ENCODE assay signal across 24 cellular contexts in the genomic region with DNA sequence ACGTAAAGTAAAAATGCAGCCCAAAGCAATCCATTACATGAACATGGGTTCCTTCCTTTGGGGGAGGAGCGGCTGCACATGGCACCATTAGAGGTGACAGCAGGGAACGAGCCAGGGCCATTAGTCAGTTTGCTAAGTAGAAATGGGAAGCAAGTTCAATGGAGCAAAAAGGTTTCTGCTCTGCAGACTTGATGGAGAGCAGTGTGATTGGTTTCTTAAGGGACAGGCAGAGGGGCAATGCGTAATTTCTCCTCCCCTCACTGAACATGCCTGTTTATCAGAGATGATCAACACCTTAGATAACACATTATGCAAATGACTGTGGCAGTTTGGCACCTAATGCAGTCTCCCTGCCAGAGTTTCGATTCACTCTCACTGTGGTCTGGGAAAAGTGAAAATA.
DNase-seq lines count a peak whose midpoint lies in the region; ATAC-seq, FAIRE-seq and TF ChIP-seq lines count a peak whose summit lies in the region.
"Had no signal": no experiment of that assay in that cellular context is flagged by ENCODE, and none has a peak within 500 bp of the region (broad histone marks: within the 10 kb centered on the region; RNA-seq: fewer than 3 reads in every experiment).

No MANE protein-coding gene starts in this region.

- H2AFZ ChIP-seq in OCI-LY3 (ENCODE audit: low read depth, low read length) (no peak overlapping the region), H1 (ENCODE audit: low read length) (no peak overlapping the region)

- ATAC-seq in pancreas (peak in 3 of 4 donors; percentile 35 to 60 (median 41)), HG03378 (IDR thresholded peaks at IDR 0.05; ENCODE audit: unreplicated experiment) (no peak), mucosa of descending colon (no peak)
- ATAC-seq: activated T-cell treated with anti-CD3 and anti-CD28 coated beads, Interleukin-2, amount 50 U/mL, for 72 hours; left cardiac atrium; naive thymus-derived CD4-positive, alpha-beta T cell; sciatic nerve; stimulated activated naive CD8-positive, alpha-beta T cell treated with anti-CD3 and anti-CD28 coated beads, Interleukin-15, Interleukin-2, amounts not matched to agents 100 U/mL and 50 U/mL, for 24 hours; T-helper 17 cell had no signal

- H3K4me2 ChIP-seq in OCI-LY3 (ENCODE audit: low read length) (peak overlapping the region; percentile 33), H1 (ENCODE audit: insufficient read depth in 1 of 2, low read depth in 2 of 2, low read length in 2 of 2) (no peak overlapping the region)

- no peak overlapping the region; the same call in 1 of the 2 replicates for H2BK15ac ChIP-seq in H1 (ENCODE audit: low read length)

- no peak for TF ChIP-seq RAD21 in H1 (IDR thresholded peaks at IDR 0.05 in 1 of 2, conservative IDR thresholded peaks at IDR 0.05 in 1 of 2; ENCODE audit: low read depth in 2 of 2, low read length in 2 of 2)

- TF ChIP-seq EP300 in H1 (IDR thresholded peaks at IDR 0.05; ENCODE audit: borderline replicate concordance in 1 of 2, low read depth in 2 of 2, low read length in 2 of 2): no peak

- no peak overlapping the region for H4K91ac ChIP-seq in H1 (replicated peaks; ENCODE audit: insufficient read length, low read length)

- H2AK5ac ChIP-seq in H1 (ENCODE audit: low read depth, low read length): no peak overlapping the region

- no peak overlapping the region for H3K9ac ChIP-seq in OCI-LY3 (ENCODE audit: low read length)
- H3K9ac ChIP-seq in H1 (replicated peaks in 1 of 4; ENCODE audit: extremely low read depth in 1 of 4, low read depth in 3 of 4, low read length in 3 of 4): no peak overlapping the region

- TF ChIP-seq POLR2A in H1 (IDR thresholded peaks at IDR 0.05; ENCODE audit: control extremely low read depth in 1 of 2, low read depth in 2 of 2, low read length in 2 of 2): no peak

- peak overlapping the region; percentile 76; the same call in 1 of the 2 replicates for H2BK12ac ChIP-seq in H1 (ENCODE audit: low read depth, low read length)

- no peak overlapping the region for H2BK20ac ChIP-seq in H1 (ENCODE audit: low read length)

- no peak overlapping the region for H3K4ac ChIP-seq in H1 (replicated peaks; ENCODE audit: insufficient read length, low read depth, low read length)

- H2BK5ac ChIP-seq in H1 (ENCODE audit: low read depth, low read length): no peak overlapping the region; the same call in 1 of the 2 replicates

- no peak for FAIRE-seq in H1 (lab: Jason Lieb, UNC)
- FAIRE-seq in pancreas (lab: Jason Lieb, UNC): no peak

- H3K36me3 ChIP-seq in OCI-LY3 (replicated peaks; ENCODE audit: low read depth, low read length) (no peaks in the 10 kb centered on the region), H1 (ENCODE audit: control insufficient read depth in 2 of 4, insufficient read depth in 4 of 4, low read length in 3 of 4) (peaks cover 0 to 16% (median 9%) of the 10 kb centered on the region in 4 experiments; a peak in 4 of 8 replicates), pancreas (no peaks in the 10 kb centered on the region), mucosa of descending colon (ENCODE audit: low read depth) (no peaks in the 10 kb centered on the region)

- intact Hi-C loops in pancreas (cut with DNase I) (no loop called here), mucosa of descending colon (cut with DNase I, micrococcal nuclease) (no loop called here)

- no peaks in the 10 kb centered on the region for H4K20me1 ChIP-seq in OCI-LY3 (ENCODE audit: insufficient read depth, low read length)
- H4K20me1 ChIP-seq in H1 (replicated peaks in 1 of 2; ENCODE audit: control insufficient read depth in 1 of 2, insufficient read depth in 2 of 2, low read length in 2 of 2): no peaks in the 10 kb centered on the region

- H3K27me3 ChIP-seq in OCI-LY3 (ENCODE audit: low read depth, low read length): no peaks in the 10 kb centered on the region
- no peaks in the 10 kb centered on the region for H3K27me3 ChIP-seq in H1 (replicated peaks in 1 of 4; ENCODE audit: control insufficient read depth in 3 of 4, extremely low read depth in 1 of 4, insufficient read depth in 3 of 4, low read length in 3 of 4)
- no peaks in the 10 kb centered on the region for H3K27me3 ChIP-seq in pancreas
- H3K27me3 ChIP-seq: dorsolateral prefrontal cortex had no signal

- no peaks in the 10 kb centered on the region for H3K79me1 ChIP-seq in H1 (ENCODE audit: low read depth, low read length)

- no peak overlapping the region for H2BK120ac ChIP-seq in H1 (replicated peaks; ENCODE audit: low read depth, low read length)

- H3K9me3 ChIP-seq in OCI-LY3 (ENCODE audit: insufficient read depth, low read length): no peaks in the 10 kb centered on the region
- peaks cover 3 to 12% of the 10 kb centered on the region in 2 experiments; a peak in 3 of 4 replicates for H3K9me3 ChIP-seq in H1 (ENCODE audit: insufficient read depth in 2 of 2, low read depth in 1 of 2, low read length in 1 of 2)
- H3K9me3 ChIP-seq in pancreas: no peaks in the 10 kb centered on the region
- H3K9me3 ChIP-seq in mucosa of descending colon: no peaks in the 10 kb centered on the region

- CTCF ChIA-PET in H1 (lab: Charles Lee; ENCODE audit: partially characterized antibody): interaction anchor here (1.2 to 1.9 kb wide), 2 partner anchors 13 to 286 kb away, joined by 3 to 8 read pairs; no protein-coding TSS in a partner anchor

- no peak overlapping the region for H3K27ac ChIP-seq in OCI-LY3 (ENCODE audit: low read length)
- no peak overlapping the region for H3K27ac ChIP-seq in H1 (ENCODE audit: low read depth, low read length)
- no peak overlapping the region for H3K27ac ChIP-seq in pancreas
- H3K27ac ChIP-seq: dorsolateral prefrontal cortex had no signal

- no peak overlapping the region for H3K23ac ChIP-seq in H1 (ENCODE audit: insufficient read length)

- H3K79me2 ChIP-seq in OCI-LY3 (ENCODE audit: low read length) (no peaks in the 10 kb centered on the region), H1 (ENCODE audit: control insufficient read depth in 1 of 2, insufficient read depth in 2 of 2, low read length in 2 of 2) (no peaks in the 10 kb centered on the region)

- POLR2A ChIA-PET in H1 (lab: Charles Lee; ENCODE audit: partially characterized antibody): no interaction called here

- DNase-seq in ELF-1 (ENCODE audit: low read depth, low spot score) (peak; percentile 6), H1 (ENCODE audit: low read depth in 1 of 2, low spot score in 2 of 2) (no peak), pancreas (no peak), NCI-H446 treated with DMSO at 0.1 percent for 48 hours (lab: John Stamatoyannopoulos, UW) (no peak), 8988T (no peak), mucosa of descending colon (no peak)
- DNase-seq: activated CD4-positive, alpha-beta T cell treated with anti-CD3 and anti-CD28 coated beads for 48 hours; activated naive CD4-positive, alpha-beta T cell treated with anti-CD3 and anti-CD28 coated beads, Interleukin-2, amount 10 ng/mL, durations not matched to agents 7 days and 5 days; activated T-cell treated with anti-CD3 and anti-CD28 coated beads, Interleukin-2, amount 50 U/mL, for 72 hours; amniotic stem cell; CD4-positive, CD25-positive, alpha-beta regulatory T cell; central memory CD4-positive, alpha-beta T cell; IMR-90; left cardiac atrium; naive thymus-derived CD4-positive, alpha-beta T cell; NCI-H1092; NCI-H2029 treated with DMSO at 0.1 percent for 48 hours; RPMI8226; stimulated activated naive CD8-positive, alpha-beta T cell treated with anti-CD3 and anti-CD28 coated beads, Interleukin-15, Interleukin-2, amounts not matched to agents 100 U/mL and 50 U/mL, for 24 hours; T-helper 17 cell had no signal

- no peak overlapping the region for H3K56ac ChIP-seq in H1 (replicated peaks; ENCODE audit: insufficient read length, low read depth, low read length)

- H3K18ac ChIP-seq in H1 (ENCODE audit: extremely low read depth, low read length): no peak overlapping the region

- no peak overlapping the region for H4K5ac ChIP-seq in H1 (ENCODE audit: insufficient read length, low read depth, low read length)

- H3K23me2 ChIP-seq in H1 (ENCODE audit: low read depth, low read length): no peaks in the 10 kb centered on the region

- peaks cover 9% of the 10 kb centered on the region for H3K4me1 ChIP-seq in OCI-LY3 (ENCODE audit: low read length)
- H3K4me1 ChIP-seq in H1 (replicated peaks in 1 of 4; ENCODE audit: control insufficient read depth in 3 of 4, insufficient read depth in 4 of 4, low read length in 3 of 4): no peaks in the 10 kb centered on the region
- H3K4me1 ChIP-seq in pancreas: peaks cover 0 to 8% (median 0%) of the 10 kb centered on the region in 3 donors
- H3K4me1 ChIP-seq in mucosa of descending colon (ENCODE audit: low read depth): no peaks in the 10 kb centered on the region

- H3K4me3 ChIP-seq in OCI-LY3 (ENCODE audit: low read length): no peak overlapping the region
- no peak overlapping the region for H3K4me3 ChIP-seq in H1 (ENCODE audit: extremely low read depth in 1 of 4, insufficient read depth in 2 of 4, low read depth in 3 of 4, low read length in 4 of 4)
- H3K4me3 ChIP-seq in pancreas: no peak overlapping the region
- H3K4me3 ChIP-seq in mucosa of descending colon: no peak overlapping the region
- H3K4me3 ChIP-seq: dorsolateral prefrontal cortex had no signal

- 92% methylated on average over 5 of the region's 5 CpGs; no CpG with 5 or more reads in 1 of the 2 experiments for WGBS in H1 (ENCODE audit: extremely low coverage in 1 of 2, insufficient coverage in 1 of 2, insufficient read length in 1 of 2, insufficient replicate concordance in 2 of 2, low coverage in 1 of 2, low lambda C conversion rate in 2 of 2, missing lambda C conversion rate in 1 of 2), 2 experiments
- 55 to 62% methylated on average over 5 of the region's 5 CpGs for WGBS in pancreas, 2 donors

- TF ChIP-seq CTCF in OCI-LY3 (IDR thresholded peaks at IDR 0.05; ENCODE audit: low read depth, low read length) (no peak), H1 (IDR thresholded peaks at IDR 0.05; ENCODE audit: control extremely low read depth in 1 of 3, insufficient read depth in 1 of 3, low read depth in 1 of 3, low read length in 3 of 3) (no peak), pancreas (IDR thresholded peaks at IDR 0.05) (no peak), mucosa of descending colon (IDR thresholded peaks at IDR 0.05) (no peak)

- no peak overlapping the region for H4K8ac ChIP-seq in H1 (ENCODE audit: extremely low read depth, insufficient read depth, low read length)

- no peak overlapping the region for H3K14ac ChIP-seq in H1 (ENCODE audit: insufficient read length)

TF ChIP-seq in H1, 55 proteins besides CTCF, POLR2A, EP300 and RAD21:
- no peak for TF ChIP-seq KDM1A (IDR thresholded peaks at IDR 0.05; ENCODE audit: borderline replicate concordance, low read length)
- TF ChIP-seq, protein P1, sequence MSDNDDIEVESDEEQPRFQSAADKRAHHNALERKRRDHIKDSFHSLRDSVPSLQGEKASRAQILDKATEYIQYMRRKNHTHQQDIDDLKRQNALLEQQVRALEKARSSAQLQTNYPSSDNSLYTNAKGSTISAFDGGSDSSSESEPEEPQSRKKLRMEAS (IDR thresholded peaks at IDR 0.05): 0 out of 2 replicates have a peak, but pooled peaks have one; percentile 11
- no peak for TF ChIP-seq PHF8 (conservative IDR thresholded peaks at IDR 0.05; ENCODE audit: low read depth, low read length)

Comparison
In these comparisons a context has a peak if more than half of its experiments do, and no peak if none do; other contexts are left out.
1. ATAC-seq: peak in pancreas (3 of 4); none in HG03378 (single experiment) and mucosa of descending colon (single experiment).